In genomic region chr7:157337316-157338149, GRCh38 we compare ENCODE assay signal across 8 cellular contexts. TPM values are rescaled to one million over a fixed set of nuclear protein-coding genes. Genes with fewer than 3 reads are reported as not detected.
A peak's percentile ranks its signal among the peaks of the same experiment; 100 is the strongest.
DNase-seq lines count a peak whose midpoint lies in the region; ATAC-seq and TF ChIP-seq lines count a peak whose summit lies in the region.

No MANE protein-coding gene starts in this region.

- CTCF ChIA-PET in activated B cell treated with CpG ODN at 0.5 μM for 24 hours (lab: Charles Lee), result interaction anchor here (3.1 kb wide), 1 partner anchor 64 kb away, joined by 9 read pairs; no protein-coding TSS in a partner anchor

- H3K4me1 ChIP-seq in HUES64 (ENCODE audit: insufficient read depth, low read length), result peaks cover 11% of the 10 kb centered on the region

- H3K36me3 Mint-ChIP-seq in activated B cell treated with CpG ODN at 0.5 μM for 24 hours (ENCODE audit: low read depth), result peaks cover 20% of the 10 kb centered on the region

- POLR2A ChIA-PET in activated B cell treated with CpG ODN at 0.5 μM for 24 hours (lab: Charles Lee), result interaction anchor here (0.6 to 1.7 kb wide), 6 partner anchors 12 to 386 kb away, joined by 3 to 13 read pairs (median 4); no protein-coding TSS in a partner anchor

- H3K36me3 ChIP-seq in HUES64 (ENCODE audit: insufficient read depth, low read length), result peaks cover 7% of the 10 kb centered on the region

- H3K9me3 ChIP-seq in HUES64 (ENCODE audit: insufficient read depth, low read depth, low read length), result no peaks in the 10 kb centered on the region

- H3K27ac ChIP-seq in HUES64 (ENCODE audit: low read depth, low read length), result peak overlapping the region; percentile 92
- H3K27ac ChIP-seq in layer of hippocampus (ENCODE audit: low read depth, low read length), result peak overlapping the region; percentile 100

- ATAC-seq in GM21423 (IDR thresholded peaks at IDR 0.05; ENCODE audit: unreplicated experiment), result peak; percentile 48
- peak; percentile 58 for ATAC-seq in activated B cell treated with CpG ODN at 0.5 μM for 24 hours (ENCODE audit: low read depth)

- H3K9ac ChIP-seq in HUES64 (ENCODE audit: low read depth, low read length), result peak overlapping the region; percentile 87

- no peak for TF ChIP-seq CTCF in activated B cell treated with CpG ODN at 0.5 μM for 24 hours (IDR thresholded peaks at IDR 0.05)
- no peak for TF ChIP-seq CTCF in cardiac fibroblast (IDR thresholded peaks at IDR 0.05; ENCODE audit: low read depth, low read length)

- H3K27me3 Mint-ChIP-seq in activated B cell treated with CpG ODN at 0.5 μM for 24 hours, result no peaks in the 10 kb centered on the region

- peak overlapping the region; percentile 95 for H3K4me3 Mint-ChIP-seq in activated B cell treated with CpG ODN at 0.5 μM for 24 hours

- H3K4me1 Mint-ChIP-seq in activated B cell treated with CpG ODN at 0.5 μM for 24 hours, result peaks cover 68% of the 10 kb centered on the region

- peak overlapping the region; percentile 87 for H3K27ac Mint-ChIP-seq in activated B cell treated with CpG ODN at 0.5 μM for 24 hours

- no peaks in the 10 kb centered on the region for H3K9me3 Mint-ChIP-seq in activated B cell treated with CpG ODN at 0.5 μM for 24 hours

- intact Hi-C loops in activated B cell treated with CpG ODN at 0.5 μM for 24 hours (cut with micrococcal nuclease), result loop anchor here (2.0 to 5.0 kb wide), 7 partner anchors 49 to 1695 kb away; partner anchors contain the start of genes DYNC2I1, LMBR1, NOM1 and RBM33

- DNase-seq in DMS 273 treated with DMSO at 0.1 percent for 48 hours (lab: John Stamatoyannopoulos, UW) (peak; percentile 11), activated B cell treated with CpG ODN at 0.5 μM for 24 hours (peak; percentile 74), cardiac fibroblast (ENCODE audit: low read depth in 2 of 2) (peak; percentile 63 to 68), NCI-H1694 treated with DMSO at 0.1 percent for 48 hours (lab: John Stamatoyannopoulos, UW) (no peak)
- DNase-seq in stimulated activated CD4-positive, alpha-beta T cell treated with anti-CD3 and anti-CD28 coated beads, Interleukin-2, amount 100 ng/mL, for 4 hours (ENCODE audit: low read depth), result peak; percentile 36

- H3K4me3 ChIP-seq in HUES64 (ENCODE audit: low read length) (peak overlapping the region; percentile 99), cardiac fibroblast (replicated peaks in 1 of 2; ENCODE audit: low read depth in 2 of 2, low read length in 2 of 2) (peak overlapping the region; percentile 74 to 80)

- H3K27me3 ChIP-seq in HUES64 (ENCODE audit: insufficient read depth, low read length), result no peaks in the 10 kb centered on the region
- H3K27me3 ChIP-seq in layer of hippocampus (ENCODE audit: control insufficient read depth, insufficient read depth, low read length), result no peaks in the 10 kb centered on the region

- WGBS in HUES64, result under 1% methylated on average over 58 of the region's 59 CpGs

RNA-seq across cellular contexts. Expression of gene DNAJB6, which starts 0.7 kb away (rescaled TPM):
- polyA plus RNA-seq in HUES64 (2013, experiment 1 of 2), result 159 TPM
- polyA plus RNA-seq in HUES64 (2013, experiment 2 of 2), result 166 TPM
- 74.3 and 75.6 TPM in 2 replicates for total RNA-seq in activated B cell treated with CpG ODN at 0.5 μM for 24 hours
